ENCODE assay signal across 9 cellular contexts in genomic region chr17:21034350-21035235, GRCh38. TPM values are rescaled to one million over a fixed set of nuclear protein-coding genes. Genes with fewer than 3 reads are reported as not detected.
DNase-seq lines count a peak whose midpoint lies in the region; ATAC-seq, FAIRE-seq and TF ChIP-seq lines count a peak whose summit lies in the region.
"Had no signal": no experiment of that assay in that cellular context is flagged by ENCODE, and none has a peak within 500 bp of the region (broad histone marks: within the 10 kb centered on the region; RNA-seq: fewer than 3 reads in every experiment).

No MANE protein-coding gene starts in this region.

- TF ChIP-seq POLR2A in endothelial cell of umbilical vein (IDR thresholded peaks at IDR 0.05; ENCODE audit: low read depth, low read length), result no peak

- DNase-seq in GM12865 (ENCODE audit: low read depth), result peak; percentile 66
- DNase-seq in HCEC 1CT, result peak; percentile 54
- DNase-seq in SIG-M5 (lab: John Stamatoyannopoulos, UW), result peak; percentile 38
- no peak for DNase-seq in endothelial cell of umbilical vein (ENCODE audit: low read depth, low spot score)
- no peak for DNase-seq in progenitor cell of endocrine pancreas (ENCODE audit: low spot score, unreplicated experiment)
- DNase-seq in GOT3 (lab: John Stamatoyannopoulos, UW), result no peak
- no peak for DNase-seq in stimulated activated CD4-positive, alpha-beta T cell treated with anti-CD3 and anti-CD28 coated beads, Interleukin-4, amount 100 ng/mL, for 1 hour

- BruUV-seq in endothelial cell of umbilical vein (replicated peaks; lab: Mats Ljungman, UMichigan), result no TSS peak

- H3K4me2 ChIP-seq in endothelial cell of umbilical vein (ENCODE audit: insufficient read depth, low read length), result peak overlapping the region; percentile 43

- no peaks in the 10 kb centered on the region for H3K27me3 Mint-ChIP-seq in progenitor cell of endocrine pancreas

- H3K4me1 Mint-ChIP-seq in progenitor cell of endocrine pancreas (ENCODE audit: low read depth), result peaks cover 50% of the 10 kb centered on the region

- no peak for FAIRE-seq in endothelial cell of umbilical vein (lab: Jason Lieb, UNC)
- FAIRE-seq: islet of Langerhans had no signal

- H3K27me3 ChIP-seq in endothelial cell of umbilical vein (ENCODE audit: control insufficient read depth in 2 of 2, insufficient read depth in 2 of 2, low read length in 2 of 2), result no peaks in the 10 kb centered on the region

- peaks cover 42% of the 10 kb centered on the region for H3K4me1 ChIP-seq in endothelial cell of umbilical vein (ENCODE audit: control insufficient read depth, extremely low read depth, insufficient read depth, low read length)

- no peak overlapping the region for H2AFZ ChIP-seq in endothelial cell of umbilical vein (ENCODE audit: low read depth, low read length)

- dilution Hi-C loops in endothelial cell of umbilical vein (cut with MboI; ENCODE audit: extremely low pct_ligation_motif_present, low sequenced_read_pairs), result no loop called here

- no peak overlapping the region for H3K4me3 Mint-ChIP-seq in progenitor cell of endocrine pancreas (ENCODE audit: low read depth)

- no peak overlapping the region for H3K9ac ChIP-seq in endothelial cell of umbilical vein (replicated peaks; ENCODE audit: extremely low read depth, insufficient read depth, low read length)

- POLR2A ChIA-PET in endothelial cell of umbilical vein (lab: Charles Lee), result interaction anchor here (1.0 kb wide), 1 partner anchor 9 kb away, joined by 3 read pairs; no protein-coding TSS in a partner anchor

- H3K9me3 Mint-ChIP-seq in progenitor cell of endocrine pancreas (ENCODE audit: low read depth), result no peaks in the 10 kb centered on the region

- CTCF ChIA-PET in endothelial cell of umbilical vein (lab: Charles Lee), result interaction anchor here (0.9 to 1.9 kb wide), 3 partner anchors 9 to 477 kb away, joined by 3 to 10 read pairs (median 4); partner anchors contain the start of gene USP22

- H3K4me3 ChIP-seq in GM12865 (ENCODE audit: low read depth, low read length) (peak overlapping the region; percentile 9), endothelial cell of umbilical vein (replicated peaks in 1 of 3; ENCODE audit: insufficient read depth in 1 of 3, low read depth in 1 of 3, low read length in 3 of 3) (peak overlapping the region in 1 of 3 experiments; percentile 4)

- no peak overlapping the region for H3K27ac ChIP-seq in endothelial cell of umbilical vein (ENCODE audit: insufficient read depth, low read depth, low read length)

- peaks cover 3 to 12% of the 10 kb centered on the region in 2 experiments for H3K36me3 ChIP-seq in endothelial cell of umbilical vein (ENCODE audit: control insufficient read depth in 2 of 2, extremely low read depth in 1 of 2, insufficient read depth in 2 of 2, low read length in 2 of 2)

- TF ChIP-seq CTCF in GM12865 (IDR thresholded peaks at IDR 0.05; ENCODE audit: insufficient read depth, low read depth, low read length, missing control alignments) (no peak), endothelial cell of umbilical vein (IDR thresholded peaks at IDR 0.05; ENCODE audit: extremely low read depth in 1 of 2, insufficient read depth in 1 of 2, low read depth in 1 of 2, low read length in 2 of 2) (no peak), progenitor cell of endocrine pancreas (IDR thresholded peaks at IDR 0.05; ENCODE audit: unreplicated experiment) (no peak)

- no peaks in the 10 kb centered on the region for H3K9me1 ChIP-seq in endothelial cell of umbilical vein (replicated peaks; ENCODE audit: control insufficient read depth, extremely low read depth, insufficient read depth, low read length)

- peaks cover 2% of the 10 kb centered on the region for H3K36me3 Mint-ChIP-seq in progenitor cell of endocrine pancreas (ENCODE audit: insufficient read depth)

- H4K20me1 ChIP-seq in endothelial cell of umbilical vein (replicated peaks; ENCODE audit: control insufficient read depth, extremely low read depth, insufficient read depth, low read length), result peaks cover 44% of the 10 kb centered on the region

- H3K79me2 ChIP-seq in endothelial cell of umbilical vein (ENCODE audit: control insufficient read depth, insufficient read depth, low read length), result peaks cover 98% of the 10 kb centered on the region

- peak overlapping the region; percentile 83 for H3K27ac Mint-ChIP-seq in progenitor cell of endocrine pancreas

- ATAC-seq in GM19324 (IDR thresholded peaks at IDR 0.05; ENCODE audit: low FRiP score, unreplicated experiment), result no peak

- no peaks in the 10 kb centered on the region for H3K9me3 ChIP-seq in endothelial cell of umbilical vein (replicated peaks; ENCODE audit: control insufficient read depth, insufficient read depth, low read length)

- intact Hi-C loops in endothelial cell of umbilical vein (cut with micrococcal nuclease), result no loop called here

TF ChIP-seq in endothelial cell of umbilical vein, 7 proteins besides CTCF, POLR2A, EP300 and RAD21:
- TF ChIP-seq POLR2AphosphoS5 (IDR thresholded peaks at IDR 0.05; ENCODE audit: insufficient read depth, low read depth, low read length) (no peak), EZH2 (IDR thresholded peaks at IDR 0.05; ENCODE audit: borderline replicate concordance, low read depth, low read length, severe bottlenecking) (no peak), GATA2 (IDR thresholded peaks at IDR 0.05; ENCODE audit: insufficient read depth, insufficient read length, low read depth, low read length) (no peak), MYC (IDR thresholded peaks at IDR 0.05; ENCODE audit: low read depth, low read length) (no peak), MAX (IDR thresholded peaks at IDR 0.05; ENCODE audit: insufficient read depth, insufficient read length) (no peak), JUN (IDR thresholded peaks at IDR 0.05; ENCODE audit: borderline replicate concordance, insufficient read depth, insufficient read length, low read depth) (no peak), FOS (IDR thresholded peaks at IDR 0.05; ENCODE audit: borderline replicate concordance, insufficient read depth, low read length) (no peak)

RNA-seq across cellular contexts. Expression of gene USP22, which starts 8.2 kb away (rescaled TPM):
- 260 and 270 TPM in 2 replicates for total RNA-seq in endothelial cell of umbilical vein
- polyA plus RNA-seq in endothelial cell of umbilical vein, result 204 and 210 TPM in 2 replicates
- 178 and 206 TPM in 2 replicates for polyA plus RNA-seq in endothelial cell of umbilical vein (2011; cell fraction: cytosol; rRNA removed)
- 293 and 322 TPM in 2 replicates for polyA plus RNA-seq in endothelial cell of umbilical vein (2011; cell fraction: nucleus; rRNA removed)
- 155 and 161 TPM in 2 replicates for polyA plus RNA-seq in endothelial cell of umbilical vein (2012)
- 357 and 386 TPM in 2 replicates for polyA minus RNA-seq in endothelial cell of umbilical vein
- polyA minus RNA-seq in endothelial cell of umbilical vein (2011; cell fraction: cytosol; rRNA and poly(A)+ RNA removed), result 117 TPM
- 211 and 212 TPM in 2 replicates for polyA minus RNA-seq in endothelial cell of umbilical vein (2011; cell fraction: nucleus; rRNA and poly(A)+ RNA removed)
- 368 and 373 TPM in 2 replicates for total RNA-seq in progenitor cell of endocrine pancreas

Comparison
In these comparisons a context has a peak if more than half of its experiments do, and no peak if none do; other contexts are left out.
1. DNase-seq: peak in GM12865 (single experiment), HCEC 1CT (single experiment) and SIG-M5 (single experiment); none in endothelial cell of umbilical vein (single experiment), progenitor cell of endocrine pancreas (single experiment), GOT3 (single experiment) and stimulated activated CD4-positive, alpha-beta T cell treated with anti-CD3 and anti-CD28 coated beads, Interleukin-4, amount 100 ng/mL, for 1 hour (single experiment).